Comparison of ENCODE assay signal across 17 cellular contexts in the genomic region with DNA sequence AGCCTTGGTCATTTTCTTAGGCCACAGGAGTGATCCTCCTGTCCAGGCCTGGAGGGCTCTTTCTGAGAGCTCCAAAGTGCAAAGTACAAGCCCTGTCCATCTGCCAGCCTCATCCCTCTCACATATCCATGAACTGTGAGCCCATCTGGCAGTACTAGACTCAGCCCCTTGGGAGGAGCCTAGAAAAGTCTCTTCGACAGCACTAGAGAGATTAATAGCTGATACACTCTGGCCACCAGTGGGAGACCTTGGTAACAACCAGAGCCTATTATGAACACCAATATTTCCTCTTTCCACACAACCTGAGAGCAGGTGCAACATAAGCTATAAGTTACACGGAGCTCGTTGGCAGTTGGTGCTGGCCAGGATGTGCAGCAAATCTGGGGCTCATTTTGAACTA. TPM values are rescaled to one million over a fixed set of nuclear protein-coding genes. Genes with fewer than 3 reads are reported as not detected.
DNase-seq lines count a peak whose midpoint lies in the region; ATAC-seq lines count a peak whose summit lies in the region.
"Had no signal": no experiment of that assay in that cellular context is flagged by ENCODE, and none has a peak within 500 bp of the region (broad histone marks: within the 10 kb centered on the region; RNA-seq: fewer than 3 reads in every experiment).

No MANE protein-coding gene starts in this region.

- no peaks in the 10 kb centered on the region for H3K9me3 Mint-ChIP-seq in activated naive CD4-positive, alpha-beta T cell treated with anti-CD3 and anti-CD28 coated beads, Interleukin-2, amount 50 U/mL, for 24 hours
- no peaks in the 10 kb centered on the region for H3K9me3 Mint-ChIP-seq in activated naive CD4-positive, alpha-beta T cell treated with anti-CD3 and anti-CD28 coated beads, Interleukin-2, amount 10 ng/mL, durations not matched to agents 7 days and 5 days

- DNase-seq in activated naive CD4-positive, alpha-beta T cell treated with anti-CD3 and anti-CD28 coated beads, Interleukin-2, amount 10 ng/mL, durations not matched to agents 7 days and 5 days: no peak
- DNase-seq in NCI-H69 (lab: John Stamatoyannopoulos, UW) (peak; percentile 6), cerebellum (ENCODE audit: low spot score) (peak; percentile 38), putamen (ENCODE audit: low spot score) (no peak), NCI-H526 (lab: John Stamatoyannopoulos, UW) (no peak)
- DNase-seq in activated CD4-positive, alpha-beta T cell treated with anti-CD3 and anti-CD28 coated beads for 1 hour: no peak
- DNase-seq: Caco-2, GOT3, KBM-7, NCI-H1048, NCI-H146, NCI-H2107, NCI-H510A, PC-9 had no signal

- H3K36me3 Mint-ChIP-seq in activated naive CD4-positive, alpha-beta T cell treated with anti-CD3 and anti-CD28 coated beads, Interleukin-2, amount 50 U/mL, for 24 hours: peaks cover 8% of the 10 kb centered on the region
- peaks cover 32% of the 10 kb centered on the region for H3K36me3 Mint-ChIP-seq in activated naive CD4-positive, alpha-beta T cell treated with anti-CD3 and anti-CD28 coated beads, Interleukin-2, amount 10 ng/mL, durations not matched to agents 7 days and 5 days

- CTCF ChIA-PET in activated naive CD4-positive, alpha-beta T cell treated with anti-CD3 and anti-CD28 coated beads, Interleukin-2, amount 10 ng/mL, durations not matched to agents 7 days and 5 days (lab: Charles Lee): interaction anchor here (1.2 kb wide), 1 partner anchor 135 kb away, joined by 3 read pairs; no protein-coding TSS in a partner anchor

- H3K27ac Mint-ChIP-seq in activated naive CD4-positive, alpha-beta T cell treated with anti-CD3 and anti-CD28 coated beads, Interleukin-2, amount 50 U/mL, for 24 hours: peak overlapping the region; percentile 55
- H3K27ac Mint-ChIP-seq in activated naive CD4-positive, alpha-beta T cell treated with anti-CD3 and anti-CD28 coated beads, Interleukin-2, amount 10 ng/mL, durations not matched to agents 7 days and 5 days: no peak overlapping the region

- no peaks in the 10 kb centered on the region for H3K27me3 Mint-ChIP-seq in activated naive CD4-positive, alpha-beta T cell treated with anti-CD3 and anti-CD28 coated beads, Interleukin-2, amount 50 U/mL, for 24 hours
- H3K27me3 Mint-ChIP-seq in activated naive CD4-positive, alpha-beta T cell treated with anti-CD3 and anti-CD28 coated beads, Interleukin-2, amount 10 ng/mL, durations not matched to agents 7 days and 5 days: no peaks in the 10 kb centered on the region

- H3K4me3 Mint-ChIP-seq in activated naive CD4-positive, alpha-beta T cell treated with anti-CD3 and anti-CD28 coated beads, Interleukin-2, amount 50 U/mL, for 24 hours: no peak overlapping the region
- H3K4me3 Mint-ChIP-seq in activated naive CD4-positive, alpha-beta T cell treated with anti-CD3 and anti-CD28 coated beads, Interleukin-2, amount 10 ng/mL, durations not matched to agents 7 days and 5 days: no peak overlapping the region

- no peak for ATAC-seq in HG02610 (IDR thresholded peaks at IDR 0.05; ENCODE audit: unreplicated experiment)

- H3K4me1 Mint-ChIP-seq in activated naive CD4-positive, alpha-beta T cell treated with anti-CD3 and anti-CD28 coated beads, Interleukin-2, amount 50 U/mL, for 24 hours: no peaks in the 10 kb centered on the region
- no peaks in the 10 kb centered on the region for H3K4me1 Mint-ChIP-seq in activated naive CD4-positive, alpha-beta T cell treated with anti-CD3 and anti-CD28 coated beads, Interleukin-2, amount 10 ng/mL, durations not matched to agents 7 days and 5 days

RNA-seq across cellular contexts. Expression of gene DCLK3, which starts 59.5 kb away (rescaled TPM):
- 3.6 TPM for total RNA-seq in cerebellum
- total RNA-seq: A172, Caco-2, PC-9 had no signal

Comparison
In these comparisons a context has a peak if more than half of its experiments do, and no peak if none do; other contexts are left out.
1. DNase-seq: peak in NCI-H69 (single experiment) and cerebellum (single experiment); none in activated naive CD4-positive, alpha-beta T cell treated with anti-CD3 and anti-CD28 coated beads, Interleukin-2, amount 10 ng/mL, durations not matched to agents 7 days and 5 days (single experiment), activated CD4-positive, alpha-beta T cell treated with anti-CD3 and anti-CD28 coated beads for 1 hour (single experiment), putamen (single experiment) and NCI-H526 (0 of 2).